Comparison of ENCODE assay signal across 31 cellular contexts in the genomic region with DNA sequence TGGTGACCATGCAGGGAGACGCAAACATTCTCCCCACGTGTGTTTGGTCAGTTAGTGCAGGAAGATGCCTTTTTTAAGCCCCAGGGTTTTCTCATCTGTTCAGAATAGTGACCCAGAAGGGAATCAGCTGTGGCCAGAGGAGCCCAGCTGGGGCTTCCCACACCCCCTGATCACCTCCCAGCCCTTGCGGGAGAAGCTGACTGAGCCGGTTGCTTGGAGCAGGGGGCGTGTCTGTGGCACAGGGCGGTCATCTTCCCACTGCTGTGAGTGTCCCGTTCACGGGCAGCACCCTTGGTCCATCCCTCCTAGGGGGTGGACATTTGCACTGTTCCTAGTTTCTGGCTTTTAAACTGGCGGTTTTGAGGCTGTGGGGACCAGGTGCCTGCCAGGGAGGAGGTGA.
"Had no signal": no experiment of that assay in that cellular context is flagged by ENCODE, and none has a peak within 500 bp of the region (broad histone marks: within the 10 kb centered on the region; RNA-seq: fewer than 3 reads in every experiment).

No MANE protein-coding gene starts in this region.

- H3K4me1 ChIP-seq: ascending aorta had no signal

- H3K4me3 Mint-ChIP-seq: activated CD4-positive, alpha-beta T cell treated with anti-CD3 and anti-CD28 coated beads, Interleukin-2, amount 10 ng/mL, durations not matched to agents 24 days and 14 days; activated CD8-positive, alpha-beta T cell treated with anti-CD3 and anti-CD28 coated beads for 36 hours; activated naive CD8-positive, alpha-beta T cell treated with anti-CD3 and anti-CD28 coated beads for 36 hours; activated T-cell treated with anti-CD3 and anti-CD28 coated beads, Interleukin-2, amount 50 U/mL, for 72 hours; activated T-helper 17 cell treated with anti-CD3 and anti-CD28 coated beads, Interleukin-2, amount 50 U/mL, for 72 hours had no signal

- H3K4me1 Mint-ChIP-seq: activated naive CD8-positive, alpha-beta T cell treated with anti-CD3 and anti-CD28 coated beads for 36 hours; activated T-helper 17 cell treated with anti-CD3 and anti-CD28 coated beads, Interleukin-2, amount 50 U/mL, for 72 hours had no signal

- ATAC-seq: activated CD8-positive, alpha-beta T cell treated with anti-CD3 and anti-CD28 coated beads for 36 hours; activated T-cell treated with anti-CD3 and anti-CD28 coated beads, Interleukin-2, amount 50 U/mL, for 72 hours; activated T-helper 17 cell treated with anti-CD3 and anti-CD28 coated beads, Interleukin-2, amount 50 U/mL, for 72 hours had no signal

- H3K4me2 ChIP-seq: PC-9 had no signal

- DNase-seq: activated CD4-positive, alpha-beta T cell treated with anti-CD3 and anti-CD28 coated beads, Interleukin-2, amount 10 ng/mL, durations not matched to agents 24 days and 14 days; activated CD4-positive, alpha-beta T cell treated with anti-CD3 and anti-CD28 coated beads, Interleukin-2, amount 50 U/mL, for 4 hours; activated CD8-positive, alpha-beta T cell treated with anti-CD3 and anti-CD28 coated beads for 36 hours; activated effector memory CD4-positive, alpha-beta T cell treated with anti-CD3 and anti-CD28 coated beads, Interleukin-2, amount 50 U/mL, for 16 hours; activated naive CD4-positive, alpha-beta T cell; activated naive CD4-positive, alpha-beta T cell treated with anti-CD3 and anti-CD28 coated beads, Interleukin-2, amount 50 U/mL, for 16 hours; activated naive CD8-positive, alpha-beta T cell treated with anti-CD3 and anti-CD28 coated beads for 36 hours; activated T-cell treated with anti-CD3 and anti-CD28 coated beads, Interleukin-2, amount 50 U/mL, for 1 hour; activated T-cell treated with anti-CD3 and anti-CD28 coated beads, Interleukin-2, amount 50 U/mL, for 72 hours; amygdala; KG1; MM.1S; MV-4-11; NCI-H1092; NCI-H1436 treated with DMSO at 0.1 percent for 48 hours; NCI-H1694 treated with DMSO at 0.1 percent for 48 hours; NCI-H2029; NCI-H345; NCI-H510A; NCI-H526; NCI-H748 treated with DMSO at 0.1 percent for 48 hours; NK-92 treated with Interleukin-12 subunit alpha and Interleukin-12 subunit beta, amount 100 ng/mL, for 24 hours; PC-9; SHP77; SJCRH30; T1000; WERI-Rb-1 had no signal

- H3K9me3 Mint-ChIP-seq: activated CD4-positive, alpha-beta T cell treated with anti-CD3 and anti-CD28 coated beads, Interleukin-2, amount 10 ng/mL, durations not matched to agents 24 days and 14 days; activated CD8-positive, alpha-beta T cell treated with anti-CD3 and anti-CD28 coated beads for 36 hours; activated naive CD8-positive, alpha-beta T cell treated with anti-CD3 and anti-CD28 coated beads for 36 hours; activated T-cell treated with anti-CD3 and anti-CD28 coated beads, Interleukin-2, amount 50 U/mL, for 72 hours; activated T-helper 17 cell treated with anti-CD3 and anti-CD28 coated beads, Interleukin-2, amount 50 U/mL, for 72 hours had no signal

- H3K9me3 ChIP-seq: ascending aorta, SJCRH30 had no signal

- H2AFZ ChIP-seq: PC-9 had no signal

- H3K27me3 ChIP-seq: ascending aorta, cardiac muscle cell, SJCRH30 had no signal

- H3K27ac ChIP-seq: ascending aorta, cardiac muscle cell, PC-9, SJCRH30, SK-N-MC, WERI-Rb-1 had no signal

- H3K27me3 Mint-ChIP-seq: activated CD4-positive, alpha-beta T cell treated with anti-CD3 and anti-CD28 coated beads, Interleukin-2, amount 10 ng/mL, durations not matched to agents 24 days and 14 days; activated CD8-positive, alpha-beta T cell treated with anti-CD3 and anti-CD28 coated beads for 36 hours; activated naive CD8-positive, alpha-beta T cell treated with anti-CD3 and anti-CD28 coated beads for 36 hours; activated T-helper 17 cell treated with anti-CD3 and anti-CD28 coated beads, Interleukin-2, amount 50 U/mL, for 72 hours had no signal

- H3K4me3 ChIP-seq: ascending aorta, cardiac muscle cell, PC-9, SJCRH30, SK-N-MC had no signal

- H3K36me3 ChIP-seq: cardiac muscle cell, SJCRH30 had no signal

- H3K36me3 Mint-ChIP-seq: activated naive CD8-positive, alpha-beta T cell treated with anti-CD3 and anti-CD28 coated beads for 36 hours had no signal

- H3K27ac Mint-ChIP-seq: activated CD4-positive, alpha-beta T cell treated with anti-CD3 and anti-CD28 coated beads, Interleukin-2, amount 10 ng/mL, durations not matched to agents 24 days and 14 days; activated CD8-positive, alpha-beta T cell treated with anti-CD3 and anti-CD28 coated beads for 36 hours; activated naive CD8-positive, alpha-beta T cell treated with anti-CD3 and anti-CD28 coated beads for 36 hours; activated T-cell treated with anti-CD3 and anti-CD28 coated beads, Interleukin-2, amount 50 U/mL, for 72 hours; activated T-helper 17 cell treated with anti-CD3 and anti-CD28 coated beads, Interleukin-2, amount 50 U/mL, for 72 hours had no signal
